2 cellular contexts compared by ENCODE assay signal in the genomic region with DNA sequence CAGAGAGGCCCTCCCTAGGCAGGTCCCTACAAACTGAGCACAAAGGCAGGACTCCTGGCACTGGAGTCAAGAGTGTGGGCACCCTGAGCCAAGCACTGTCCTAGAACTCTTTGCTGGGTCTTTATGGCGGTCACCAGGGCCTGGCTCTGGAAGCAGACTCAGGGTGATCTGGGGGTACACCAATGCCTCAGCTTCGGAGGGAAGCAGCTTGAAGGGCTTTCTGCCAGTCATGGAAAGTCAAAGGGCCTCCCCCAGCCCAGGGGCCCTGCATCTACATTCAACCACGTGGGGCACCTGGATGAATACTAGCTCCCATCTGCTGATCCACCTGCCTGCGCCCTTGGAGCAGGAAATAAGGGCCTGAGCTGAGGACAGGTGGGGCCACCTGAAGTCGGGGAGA.
TF ChIP-seq lines count a peak whose summit lies in the region.

No MANE protein-coding gene starts in this region.

TF ChIP-seq in GM23338, 12 proteins besides CTCF, POLR2A, EP300 and RAD21 (continues in another document):
- TF ChIP-seq EZH2 (IDR thresholded peaks at IDR 0.05; ENCODE audit: low read depth, unreplicated experiment) (no peak), EZH2phosphoT487 (IDR thresholded peaks at IDR 0.05; ENCODE audit: unreplicated experiment) (no peak), ZNF331 (CRISPR knock-in tag; IDR thresholded peaks at IDR 0.05; ENCODE audit: low read depth) (no peak), CREB1 (CRISPR knock-in tag; IDR thresholded peaks at IDR 0.05; ENCODE audit: low read depth) (no peak), POLR2AphosphoS5 (IDR thresholded peaks at IDR 0.05; ENCODE audit: low read depth) (no peak), STAT1 (IDR thresholded peaks at IDR 0.05; ENCODE audit: unreplicated experiment) (no peak), ZNF114 (CRISPR knock-in tag; IDR thresholded peaks at IDR 0.05) (no peak), JUNB (IDR thresholded peaks at IDR 0.05; ENCODE audit: unreplicated experiment) (no peak), NANOG (IDR thresholded peaks at IDR 0.05; ENCODE audit: borderline replicate concordance) (no peak)
- TF ChIP-seq, protein P1, sequence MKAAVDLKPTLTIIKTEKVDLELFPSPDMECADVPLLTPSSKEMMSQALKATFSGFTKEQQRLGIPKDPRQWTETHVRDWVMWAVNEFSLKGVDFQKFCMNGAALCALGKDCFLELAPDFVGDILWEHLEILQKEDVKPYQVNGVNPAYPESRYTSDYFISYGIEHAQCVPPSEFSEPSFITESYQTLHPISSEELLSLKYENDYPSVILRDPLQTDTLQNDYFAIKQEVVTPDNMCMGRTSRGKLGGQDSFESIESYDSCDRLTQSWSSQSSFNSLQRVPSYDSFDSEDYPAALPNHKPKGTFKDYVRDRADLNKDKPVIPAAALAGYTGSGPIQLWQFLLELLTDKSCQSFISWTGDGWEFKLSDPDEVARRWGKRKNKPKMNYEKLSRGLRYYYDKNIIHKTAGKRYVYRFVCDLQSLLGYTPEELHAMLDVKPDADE (IDR thresholded peaks at IDR 0.05) = no peak
- TF ChIP-seq, protein P2, sequence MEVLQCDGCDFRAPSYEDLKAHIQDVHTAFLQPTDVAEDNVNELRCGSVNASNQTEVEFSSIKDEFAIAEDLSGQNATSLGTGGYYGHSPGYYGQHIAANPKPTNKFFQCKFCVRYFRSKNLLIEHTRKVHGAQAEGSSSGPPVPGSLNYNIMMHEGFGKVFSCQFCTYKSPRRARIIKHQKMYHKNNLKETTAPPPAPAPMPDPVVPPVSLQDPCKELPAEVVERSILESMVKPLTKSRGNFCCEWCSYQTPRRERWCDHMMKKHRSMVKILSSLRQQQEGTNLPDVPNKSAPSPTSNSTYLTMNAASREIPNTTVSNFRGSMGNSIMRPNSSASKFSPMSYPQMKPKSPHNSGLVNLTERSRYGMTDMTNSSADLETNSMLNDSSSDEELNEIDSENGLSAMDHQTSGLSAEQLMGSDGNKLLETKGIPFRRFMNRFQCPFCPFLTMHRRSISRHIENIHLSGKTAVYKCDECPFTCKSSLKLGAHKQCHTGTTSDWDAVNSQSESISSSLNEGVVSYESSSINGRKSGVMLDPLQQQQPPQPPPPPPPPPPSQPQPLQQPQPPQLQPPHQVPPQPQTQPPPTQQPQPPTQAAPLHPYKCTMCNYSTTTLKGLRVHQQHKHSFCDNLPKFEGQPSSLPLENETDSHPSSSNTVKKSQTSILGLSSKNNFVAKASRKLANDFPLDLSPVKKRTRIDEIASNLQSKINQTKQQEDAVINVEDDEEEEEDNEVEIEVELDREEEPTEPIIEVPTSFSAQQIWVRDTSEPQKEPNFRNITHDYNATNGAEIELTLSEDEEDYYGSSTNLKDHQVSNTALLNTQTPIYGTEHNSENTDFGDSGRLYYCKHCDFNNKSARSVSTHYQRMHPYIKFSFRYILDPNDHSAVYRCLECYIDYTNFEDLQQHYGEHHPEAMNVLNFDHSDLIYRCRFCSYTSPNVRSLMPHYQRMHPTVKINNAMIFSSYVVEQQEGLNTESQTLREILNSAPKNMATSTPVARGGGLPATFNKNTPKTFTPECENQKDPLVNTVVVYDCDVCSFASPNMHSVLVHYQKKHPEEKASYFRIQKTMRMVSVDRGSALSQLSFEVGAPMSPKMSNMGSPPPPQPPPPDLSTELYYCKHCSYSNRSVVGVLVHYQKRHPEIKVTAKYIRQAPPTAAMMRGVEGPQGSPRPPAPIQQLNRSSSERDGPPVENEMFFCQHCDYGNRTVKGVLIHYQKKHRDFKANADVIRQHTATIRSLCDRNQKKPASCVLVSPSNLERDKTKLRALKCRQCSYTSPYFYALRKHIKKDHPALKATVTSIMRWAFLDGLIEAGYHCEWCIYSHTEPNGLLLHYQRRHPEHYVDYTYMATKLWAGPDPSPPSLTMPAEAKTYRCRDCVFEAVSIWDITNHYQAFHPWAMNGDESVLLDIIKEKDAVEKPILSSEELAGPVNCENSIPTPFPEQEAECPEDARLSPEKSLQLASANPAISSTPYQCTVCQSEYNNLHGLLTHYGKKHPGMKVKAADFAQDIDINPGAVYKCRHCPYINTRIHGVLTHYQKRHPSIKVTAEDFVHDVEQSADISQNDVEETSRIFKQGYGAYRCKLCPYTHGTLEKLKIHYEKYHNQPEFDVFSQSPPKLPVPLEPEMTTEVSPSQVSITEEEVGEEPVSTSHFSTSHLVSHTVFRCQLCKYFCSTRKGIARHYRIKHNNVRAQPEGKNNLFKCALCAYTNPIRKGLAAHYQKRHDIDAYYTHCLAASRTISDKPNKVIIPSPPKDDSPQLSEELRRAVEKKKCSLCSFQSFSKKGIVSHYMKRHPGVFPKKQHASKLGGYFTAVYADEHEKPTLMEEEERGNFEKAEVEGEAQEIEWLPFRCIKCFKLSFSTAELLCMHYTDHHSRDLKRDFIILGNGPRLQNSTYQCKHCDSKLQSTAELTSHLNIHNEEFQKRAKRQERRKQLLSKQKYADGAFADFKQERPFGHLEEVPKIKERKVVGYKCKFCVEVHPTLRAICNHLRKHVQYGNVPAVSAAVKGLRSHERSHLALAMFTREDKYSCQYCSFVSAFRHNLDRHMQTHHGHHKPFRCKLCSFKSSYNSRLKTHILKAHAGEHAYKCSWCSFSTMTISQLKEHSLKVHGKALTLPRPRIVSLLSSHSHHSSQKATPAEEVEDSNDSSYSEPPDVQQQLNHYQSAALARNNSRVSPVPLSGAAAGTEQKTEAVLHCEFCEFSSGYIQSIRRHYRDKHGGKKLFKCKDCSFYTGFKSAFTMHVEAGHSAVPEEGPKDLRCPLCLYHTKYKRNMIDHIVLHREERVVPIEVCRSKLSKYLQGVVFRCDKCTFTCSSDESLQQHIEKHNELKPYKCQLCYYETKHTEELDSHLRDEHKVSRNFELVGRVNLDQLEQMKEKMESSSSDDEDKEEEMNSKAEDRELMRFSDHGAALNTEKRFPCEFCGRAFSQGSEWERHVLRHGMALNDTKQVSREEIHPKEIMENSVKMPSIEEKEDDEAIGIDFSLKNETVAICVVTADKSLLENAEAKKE (CRISPR knock-in tag; IDR thresholded peaks at IDR 0.05) = no peak

TF ChIP-seq in H1, 55 proteins besides CTCF, POLR2A, EP300 and RAD21:
- TF ChIP-seq GABPA (IDR thresholded peaks at IDR 0.05; ENCODE audit: borderline replicate concordance, insufficient read depth, low read length) = no peak
- TF ChIP-seq BRCA1 (IDR thresholded peaks at IDR 0.05; ENCODE audit: low read depth, low read length) = no peak
- TF ChIP-seq SRF (IDR thresholded peaks at IDR 0.05; ENCODE audit: low read depth, low read length) = no peak
- TF ChIP-seq HDAC2 (IDR thresholded peaks at IDR 0.05; ENCODE audit: borderline replicate concordance in 1 of 2, low read depth in 2 of 2, low read length in 2 of 2) = no peak
- no peak for TF ChIP-seq YY1 (IDR thresholded peaks at IDR 0.05; ENCODE audit: low read depth, low read length)
- TF ChIP-seq, protein P3, sequence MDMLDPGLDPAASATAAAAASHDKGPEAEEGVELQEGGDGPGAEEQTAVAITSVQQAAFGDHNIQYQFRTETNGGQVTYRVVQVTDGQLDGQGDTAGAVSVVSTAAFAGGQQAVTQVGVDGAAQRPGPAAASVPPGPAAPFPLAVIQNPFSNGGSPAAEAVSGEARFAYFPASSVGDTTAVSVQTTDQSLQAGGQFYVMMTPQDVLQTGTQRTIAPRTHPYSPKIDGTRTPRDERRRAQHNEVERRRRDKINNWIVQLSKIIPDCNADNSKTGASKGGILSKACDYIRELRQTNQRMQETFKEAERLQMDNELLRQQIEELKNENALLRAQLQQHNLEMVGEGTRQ (IDR thresholded peaks at IDR 0.05; ENCODE audit: low read length) = no peak
- no peak for TF ChIP-seq BACH1 (IDR thresholded peaks at IDR 0.05; ENCODE audit: low read length)
- TF ChIP-seq TAF7 (optimal IDR thresholded peaks at IDR 0.05; ENCODE audit: borderline replicate concordance, low read depth, low read length) = no peak
- TF ChIP-seq, protein P4, sequence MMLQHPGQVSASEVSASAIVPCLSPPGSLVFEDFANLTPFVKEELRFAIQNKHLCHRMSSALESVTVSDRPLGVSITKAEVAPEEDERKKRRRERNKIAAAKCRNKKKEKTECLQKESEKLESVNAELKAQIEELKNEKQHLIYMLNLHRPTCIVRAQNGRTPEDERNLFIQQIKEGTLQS (IDR thresholded peaks at IDR 0.05; ENCODE audit: insufficient read depth, low read depth, low read length) = no peak
- no peak for TF ChIP-seq TBP (IDR thresholded peaks at IDR 0.05; ENCODE audit: low read depth, low read length)
- no peak for TF ChIP-seq SP1 (IDR thresholded peaks at IDR 0.05; ENCODE audit: low read depth, low read length)
